Comparison of ENCODE assay signal across 14 cellular contexts in the genomic region with DNA sequence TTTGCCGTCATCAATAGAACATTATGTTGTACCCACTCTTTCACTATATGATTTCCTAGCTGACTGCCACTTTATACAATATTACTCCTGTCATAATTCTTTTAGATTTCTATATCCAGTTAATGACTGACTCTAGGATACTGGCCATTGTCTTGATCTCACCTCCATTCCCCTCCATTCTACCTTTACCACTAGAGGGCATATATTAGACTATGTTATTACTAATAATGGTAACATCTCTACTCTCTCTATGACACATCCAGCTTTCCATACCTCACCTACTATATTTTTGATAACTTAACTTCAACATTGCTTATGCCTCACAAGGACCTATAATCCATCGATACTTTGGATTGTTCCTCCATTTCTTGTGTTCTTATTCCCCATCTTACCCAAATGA. TPM values are rescaled to one million over a fixed set of nuclear protein-coding genes. Genes with fewer than 3 reads are reported as not detected.
DNase-seq lines count a peak whose midpoint lies in the region; ATAC-seq, FAIRE-seq and TF ChIP-seq lines count a peak whose summit lies in the region.
"Had no signal": no experiment of that assay in that cellular context is flagged by ENCODE, and none has a peak within 500 bp of the region (broad histone marks: within the 10 kb centered on the region; RNA-seq: fewer than 3 reads in every experiment).

No MANE protein-coding gene starts in this region.

- CTCF ChIA-PET in GM12878 (lab: Yijun Ruan, JAX): interaction anchor here (1.3 kb wide), 1 partner anchor 9 kb away, joined by 3 read pairs; no protein-coding TSS in a partner anchor

- no peaks in the 10 kb centered on the region for H3K36me3 ChIP-seq in GM12878 (ENCODE audit: control insufficient read depth in 2 of 2, insufficient read depth in 2 of 2, low read length in 1 of 2)
- H3K36me3 ChIP-seq: heart right ventricle had no signal

- peak; percentile 90 for ATAC-seq in GM18870 (IDR thresholded peaks at IDR 0.05; ENCODE audit: unreplicated experiment)
- peak; percentile 72 for ATAC-seq in HG03135 (IDR thresholded peaks at IDR 0.05; ENCODE audit: unreplicated experiment)
- ATAC-seq in GM12878: peak; percentile 84
- ATAC-seq: heart right ventricle had no signal

- SMC1A ChIA-PET in GM12878 (lab: Charles Lee; ENCODE audit: uncharacterized antibody, unreplicated experiment): interaction anchor here (0.7 kb wide), 1 partner anchor 9 kb away, joined by 3 read pairs; no protein-coding TSS in a partner anchor

- in situ Hi-C loops in GM12878 (cut with MboI): no loop called here

- H3K27me3 ChIP-seq in GM12878 (replicated peaks in 1 of 2; ENCODE audit: control insufficient read depth in 2 of 2, insufficient read depth in 2 of 2, low read length in 1 of 2): no peaks in the 10 kb centered on the region

- WGBS in GM12878 (ENCODE audit: insufficient coverage, insufficient replicate concordance, low lambda C conversion rate, missing lambda C conversion rate): 38% methylated on average over 2 of the region's 2 CpGs

- POLR2A ChIA-PET in GM12878 (lab: Charles Lee): no interaction called here

- H3K9ac ChIP-seq in GM12878 (ENCODE audit: control insufficient read depth, insufficient read depth, low read length): no peak overlapping the region

- no peak for TF ChIP-seq RAD21 in GM12878 (IDR thresholded peaks at IDR 0.05; ENCODE audit: insufficient read depth, low read depth, low read length)

- no peak overlapping the region for H3K27ac ChIP-seq in GM12878 (ENCODE audit: control insufficient read depth, insufficient read depth)
- H3K27ac ChIP-seq: heart right ventricle, RWPE1 had no signal

- no peaks in the 10 kb centered on the region for H3K4me1 ChIP-seq in GM12878 (ENCODE audit: control insufficient read depth, insufficient read depth, low read length)
- H3K4me1 ChIP-seq: heart right ventricle had no signal

- TF ChIP-seq POLR2A in GM12878 (IDR thresholded peaks at IDR 0.05; ENCODE audit: low read depth, low read length): no peak

- H3K4me2 ChIP-seq in GM12878 (ENCODE audit: control insufficient read depth, insufficient read depth): no peak overlapping the region

- FAIRE-seq in GM12878 (lab: Jason Lieb, UNC): no peak

- DNase-seq in AML-193 (lab: John Stamatoyannopoulos, UW) (peak; percentile 18 to 23), GM12878 (ENCODE audit: low read depth, low spot score) (no peak), cerebellar nuclear complex (lab: John Stamatoyannopoulos, UW) (no peak), nucleus accumbens (lab: John Stamatoyannopoulos, UW) (no peak), posterior vena cava (ENCODE audit: low spot score) (no peak)
- DNase-seq in activated effector memory CD4-positive, alpha-beta T cell treated with Interleukin-2 at 50 U/mL for 16 hours: no peak
- DNase-seq: CD4-positive, alpha-beta memory T cell; heart right ventricle; NCI-H1092 had no signal

- H2AFZ ChIP-seq in GM12878 (ENCODE audit: control insufficient read depth, low read depth, low read length): no peak overlapping the region

- no peak for TF ChIP-seq EP300 in GM12878 (IDR thresholded peaks at IDR 0.05; ENCODE audit: borderline replicate concordance in 1 of 2, control insufficient read depth in 1 of 2, low read depth in 2 of 2, low read length in 2 of 2)

- H4K20me1 ChIP-seq in GM12878 (ENCODE audit: control insufficient read depth, insufficient read depth): no peaks in the 10 kb centered on the region

- intact Hi-C loops in GM12878 (cut with micrococcal nuclease; ENCODE audit: unreplicated experiment): no loop called here
- intact Hi-C loops in posterior vena cava (cut with DNase I): no loop called here

- BruUV-seq in GM12878 (replicated peaks; lab: Mats Ljungman, UMichigan): no TSS peak

- no peaks in the 10 kb centered on the region for H3K79me2 ChIP-seq in GM12878 (ENCODE audit: control insufficient read depth, insufficient read depth, low read length)

- no peaks in the 10 kb centered on the region for H3K9me3 ChIP-seq in GM12878 (replicated peaks; ENCODE audit: control insufficient read depth, insufficient read depth, low read length)

- RAD21 ChIA-PET in GM12878 (lab: Charles Lee; ENCODE audit: unreplicated experiment): no interaction called here

- H3K4me3 ChIP-seq in GM12878: no peak overlapping the region
- H3K4me3 ChIP-seq: heart right ventricle had no signal

- TF ChIP-seq CTCF in GM12878 (IDR thresholded peaks at IDR 0.05 in 2 of 3, conservative IDR thresholded peaks at IDR 0.05 in 1 of 3; ENCODE audit: control insufficient read depth in 2 of 3, extremely low read depth in 1 of 3, insufficient read depth in 1 of 3, low read depth in 3 of 3, low read length in 3 of 3): peak in 2 of 3 experiments; percentile 22; a peak in 3 of 6 replicates

TF ChIP-seq in GM12878, 131 proteins besides CTCF, POLR2A, EP300 and RAD21:
- TF ChIP-seq TARDBP (IDR thresholded peaks at IDR 0.05; ENCODE audit: borderline replicate concordance): no peak
- TF ChIP-seq TCF3 (IDR thresholded peaks at IDR 0.05; ENCODE audit: borderline replicate concordance, insufficient read depth, low read depth, low read length): no peak
- TF ChIP-seq JUNB (IDR thresholded peaks at IDR 0.05): peak; percentile 58

RNA-seq across cellular contexts. Expression of gene POU1F1, which starts 31.4 kb away (rescaled TPM):
- total RNA-seq in GM12878 (2013; cell fraction: nucleolus; rRNA removed): not detected in 2 replicates
- total RNA-seq in GM12878 (2014; rRNA removed) (not detected in 2 replicates), GM12878 (2014; rRNA removed; fragmentation: Illumina TruSeq; extraction: Trizol) (not detected in 2 replicates), GM12878 (2021) (not detected in 2 replicates), posterior vena cava (not detected)
- polyA plus RNA-seq in GM12878 (2011; ENCODE audit: low read depth): not detected
- polyA plus RNA-seq in GM12878 (2011; rRNA removed) (not detected in 2 replicates), GM12878 (2014; fragmentation: Illumina TruSeq; extraction: Trizol) (not detected in 2 replicates), GM12878 (2014; fragmentation: Nextera tagmentation; extraction: Ambion mirVana) (under 1 TPM in 1 of 2 experiments, not detected in 1; 0.04 TPM), GM12878 (2014; rRNA removed) (not detected in 2 replicates), GM12878 (2016; fragmentation: Nextera tagmentation; extraction: Ambion mirVana) (not detected)
- polyA plus RNA-seq in GM12878 (2011; cell fraction: cytosol; rRNA removed): not detected in 2 replicates
- polyA plus RNA-seq in GM12878 (2011; cell fraction: nucleus; rRNA removed): not detected in 2 replicates
- not detected in 2 replicates for polyA plus RNA-seq in GM12878 (2012)
- polyA minus RNA-seq in GM12878 (2011; rRNA and poly(A)+ RNA removed): not detected in 2 replicates
- polyA minus RNA-seq in GM12878 (2011; cell fraction: cytosol; rRNA and poly(A)+ RNA removed): not detected in 2 replicates
- polyA minus RNA-seq in GM12878 (2011; cell fraction: nucleus; rRNA and poly(A)+ RNA removed): not detected in 2 replicates
- total RNA-seq: activated CD8-positive, alpha-beta memory T cell treated with anti-CD3 and anti-CD28 coated beads for 36 hours; CD4-positive, alpha-beta memory T cell; H4; heart right ventricle had no signal
- polyA plus RNA-seq: CD4-positive, alpha-beta memory T cell; heart right ventricle had no signal

Comparison
In these comparisons a context has a peak if more than half of its experiments do, and no peak if none do; other contexts are left out.
1. DNase-seq: peak in AML-193 (2 of 2); none in GM12878 (single experiment), activated effector memory CD4-positive, alpha-beta T cell treated with Interleukin-2 at 50 U/mL for 16 hours (single experiment), cerebellar nuclear complex (0 of 2), nucleus accumbens (0 of 56) and posterior vena cava (single experiment).
2. Peak in every context shown above with its lines, with median percentiles within 50 percentile points of each other: ATAC-seq.